ENCODE assay signal across 20 cellular contexts in the genomic region with DNA sequence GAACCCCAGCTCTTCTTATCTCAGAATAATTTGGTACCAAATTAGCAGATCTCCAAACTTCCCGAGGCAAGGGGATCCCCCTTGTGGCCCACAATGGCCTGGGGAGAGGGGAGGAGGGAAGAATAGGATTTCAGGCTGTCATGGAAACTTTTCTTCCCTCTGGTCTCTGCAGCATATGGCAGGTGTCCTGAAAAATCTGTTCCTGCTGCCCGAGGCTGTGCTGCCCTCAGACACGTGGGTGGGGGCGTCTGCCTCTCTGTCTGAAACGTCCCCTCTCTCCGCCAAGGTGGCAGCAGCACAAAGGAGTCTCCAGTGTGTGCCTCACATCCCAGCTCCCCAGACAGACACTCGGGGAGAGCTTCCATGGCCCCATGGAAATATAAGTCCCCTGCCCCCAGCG. TPM values are rescaled to one million over a fixed set of nuclear protein-coding genes. Genes with fewer than 3 reads are reported as not detected.
"Had no signal": no experiment of that assay in that cellular context is flagged by ENCODE, and none has a peak within 500 bp of the region (broad histone marks: within the 10 kb centered on the region; RNA-seq: fewer than 3 reads in every experiment).

No MANE protein-coding gene starts in this region.

- H3K4me3 ChIP-seq: gastrocnemius medialis, heart right ventricle, tibial artery, vagina had no signal

- ATAC-seq: gastrocnemius medialis; heart right ventricle; left lobe of liver; naive thymus-derived CD4-positive, alpha-beta T cell had no signal

- H3K9me3 ChIP-seq: gastrocnemius medialis, heart right ventricle, tibial artery, vagina had no signal

- DNase-seq: activated CD4-positive, alpha-beta T cell treated with anti-CD3 and anti-CD28 coated beads, Interleukin-2, amount 50 U/mL, for 1 hour; activated naive CD4-positive, alpha-beta T cell; activated naive CD8-positive, alpha-beta T cell treated with anti-CD3 and anti-CD28 coated beads, Interleukin-2, amount 10 ng/mL, durations not matched to agents 7 days and 5 days; gastrocnemius medialis; heart right ventricle; naive thymus-derived CD4-positive, alpha-beta T cell; nucleus accumbens; stimulated activated CD4-positive, alpha-beta T cell treated with anti-CD3 and anti-CD28 coated beads, Interleukin-2, amount 100 ng/mL, for 48 hours; stimulated activated naive CD4-positive, alpha-beta T cell; T-helper 2 cell; tibial artery had no signal

- H3K4me1 ChIP-seq: gastrocnemius medialis, tibial artery, vagina had no signal

- H3K27me3 ChIP-seq: gastrocnemius medialis, heart right ventricle, tibial artery, vagina had no signal

- H3K27ac ChIP-seq: gastrocnemius medialis, heart right ventricle, tibial artery, vagina had no signal

- H3K36me3 ChIP-seq: gastrocnemius medialis, vagina had no signal

RNA-seq across cellular contexts. Expression of a gene that starts 34.0 kb away (rescaled TPM):
- polyA plus RNA-seq: naive thymus-derived CD4-positive, alpha-beta T cell had no signal

RNA-seq across cellular contexts. Expression of a gene that starts 49.0 kb away (rescaled TPM):
- total RNA-seq: activated CD8-positive, alpha-beta memory T cell treated with anti-CD3 and anti-CD28 coated beads for 36 hours; activated naive CD8-positive, alpha-beta T cell treated with anti-CD3 and anti-CD28 coated beads, Interleukin-2, amount 10 ng/mL, durations not matched to agents 7 days and 5 days; dermis microvascular lymphatic vessel endothelial cell; epithelial cell of proximal tubule; gastrocnemius medialis; left lobe of liver; lung microvascular endothelial cell; mononuclear cell; posterior vena cava; subcutaneous adipose tissue had no signal
- polyA plus RNA-seq: naive thymus-derived CD4-positive, alpha-beta T cell had no signal
